ENCODE assay signal across 30 cellular contexts in genomic region chrX:120402363-120402762, GRCh38. TPM values are rescaled to one million over a fixed set of nuclear protein-coding genes. Genes with fewer than 3 reads are reported as not detected.
"Had no signal": no experiment of that assay in that cellular context is flagged by ENCODE, and none has a peak within 500 bp of the region (broad histone marks: within the 10 kb centered on the region; RNA-seq: fewer than 3 reads in every experiment).

No MANE protein-coding gene starts in this region.

- H3K27ac ChIP-seq: parathyroid adenoma, right atrium auricular region, suprapubic skin, tibial artery, VCaP had no signal

- H3K27me3 ChIP-seq: right atrium auricular region, suprapubic skin, tibial artery had no signal

- H3K4me3 ChIP-seq: right atrium auricular region, suprapubic skin, tibial artery had no signal

- H2AFZ ChIP-seq: parathyroid adenoma had no signal

- FAIRE-seq: endothelial cell of umbilical vein, frontal cortex, keratinocyte, TTC549 had no signal

- H3K36me3 ChIP-seq: right atrium auricular region, suprapubic skin, tibial artery had no signal

- ATAC-seq: esophagus mucosa; left cardiac atrium; naive thymus-derived CD4-positive, alpha-beta T cell had no signal

- H3K4me1 ChIP-seq: parathyroid adenoma, right atrium auricular region, suprapubic skin, tibial artery had no signal

- H3K9ac ChIP-seq: parathyroid adenoma had no signal

- H3K79me2 ChIP-seq: parathyroid adenoma had no signal

- DNase-seq: activated CD4-positive, alpha-beta T cell treated with anti-CD3 and anti-CD28 coated beads for 4 hours; activated CD4-positive, alpha-beta T cell treated with anti-CD3 and anti-CD28 coated beads, Interleukin-2, amount 50 U/mL, for 4 hours; activated effector memory CD4-positive, alpha-beta T cell treated with Interleukin-2 at 50 U/mL for 16 hours; activated naive CD4-positive, alpha-beta T cell treated with Interleukin-2 at 50 U/mL for 16 hours; activated T-cell treated with anti-CD3 and anti-CD28 coated beads for 4 hours; aorta; caudate nucleus; glutamatergic neuron; left cardiac atrium; naive thymus-derived CD4-positive, alpha-beta T cell; occipital lobe; stimulated activated naive CD4-positive, alpha-beta T cell; T-helper 9 cell; tibial artery had no signal

- H3K9me3 ChIP-seq: right atrium auricular region, suprapubic skin, tibial artery had no signal

RNA-seq across cellular contexts. Expression of gene ATP1B4, which starts 40.5 kb away (rescaled TPM):
- total RNA-seq: aorta; chondrocyte; endothelial cell of umbilical vein; esophagus mucosa; frontal cortex; liver; mesothelial cell of epicardium; naive thymus-derived CD4-positive, alpha-beta T cell; pulmonary artery endothelial cell; suprapubic skin; ureter had no signal
- polyA plus RNA-seq: adipose tissue; aorta; endothelial cell of umbilical vein; keratinocyte; liver; naive thymus-derived CD4-positive, alpha-beta T cell; neural cell had no signal
